In the genomic region with DNA sequence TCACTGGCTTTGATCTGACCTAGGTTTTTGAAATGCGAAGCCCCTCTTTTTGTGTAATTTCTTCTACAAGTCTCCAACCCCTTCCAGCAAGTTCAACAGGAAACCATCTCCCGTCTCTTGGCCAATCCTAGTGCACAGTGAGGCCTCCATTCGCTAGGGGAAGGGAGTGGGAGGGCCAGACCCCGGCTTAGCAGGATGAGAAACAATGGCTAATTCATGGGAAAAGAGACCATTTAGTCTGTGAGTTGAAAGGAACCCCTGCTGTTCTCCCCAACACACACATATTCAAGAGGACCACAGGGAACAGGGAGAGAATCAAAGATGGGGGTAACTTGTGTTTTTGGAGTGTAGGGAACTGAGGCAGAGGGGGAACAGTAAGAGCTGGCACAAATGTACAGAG, we compare ENCODE assay signal across 3 cellular contexts.
A peak's percentile ranks its signal among the peaks of the same experiment; 100 is the strongest.
TF ChIP-seq lines count a peak whose summit lies in the region.

No MANE protein-coding gene starts in this region.

TF ChIP-seq in A549, 52 proteins besides CTCF, POLR2A, EP300 and RAD21:
- TF ChIP-seq RNF2 (IDR thresholded peaks at IDR 0.05; ENCODE audit: borderline replicate concordance, low read depth) (no peak), RFX5 (IDR thresholded peaks at IDR 0.05) (no peak), POLR2AphosphoS2 (conservative IDR thresholded peaks at IDR 0.05; ENCODE audit: low read length) (0 out of 2 replicates have a peak, but pooled peaks have one; percentile 6), JUN (IDR thresholded peaks at IDR 0.05) (0 out of 5 replicates have a peak, but pooled peaks of 1 of the 2 experiments have one; percentile 21), FOSB (CRISPR knock-in tag; IDR thresholded peaks at IDR 0.05) (no peak)

TF ChIP-seq in GM23338, 12 proteins besides CTCF, POLR2A, EP300 and RAD21:
- TF ChIP-seq, protein P1, sequence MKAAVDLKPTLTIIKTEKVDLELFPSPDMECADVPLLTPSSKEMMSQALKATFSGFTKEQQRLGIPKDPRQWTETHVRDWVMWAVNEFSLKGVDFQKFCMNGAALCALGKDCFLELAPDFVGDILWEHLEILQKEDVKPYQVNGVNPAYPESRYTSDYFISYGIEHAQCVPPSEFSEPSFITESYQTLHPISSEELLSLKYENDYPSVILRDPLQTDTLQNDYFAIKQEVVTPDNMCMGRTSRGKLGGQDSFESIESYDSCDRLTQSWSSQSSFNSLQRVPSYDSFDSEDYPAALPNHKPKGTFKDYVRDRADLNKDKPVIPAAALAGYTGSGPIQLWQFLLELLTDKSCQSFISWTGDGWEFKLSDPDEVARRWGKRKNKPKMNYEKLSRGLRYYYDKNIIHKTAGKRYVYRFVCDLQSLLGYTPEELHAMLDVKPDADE (IDR thresholded peaks at IDR 0.05): no peak
- TF ChIP-seq JUNB (IDR thresholded peaks at IDR 0.05; ENCODE audit: unreplicated experiment): no peak
- no peak for TF ChIP-seq STAT1 (IDR thresholded peaks at IDR 0.05; ENCODE audit: unreplicated experiment)
- no peak for TF ChIP-seq POLR2AphosphoS5 (IDR thresholded peaks at IDR 0.05; ENCODE audit: low read depth)

TF ChIP-seq in neural cell, 6 proteins besides CTCF, POLR2A, EP300 and RAD21 (continued from another document):
- TF ChIP-seq MXI1 (conservative IDR thresholded peaks at IDR 0.05; ENCODE audit: poor library complexity, severe bottlenecking): no peak
- TF ChIP-seq TAF1 (IDR thresholded peaks at IDR 0.05; ENCODE audit: low read depth): no peak
- TF ChIP-seq EZH2 (IDR thresholded peaks at IDR 0.05; ENCODE audit: borderline replicate concordance, insufficient read depth, low read length, poor library complexity, severe bottlenecking): no peak
TF ChIP-seq in neural cell: peak in this region for 1.
